ENCODE assay signal across 10 cellular contexts in the genomic region with DNA sequence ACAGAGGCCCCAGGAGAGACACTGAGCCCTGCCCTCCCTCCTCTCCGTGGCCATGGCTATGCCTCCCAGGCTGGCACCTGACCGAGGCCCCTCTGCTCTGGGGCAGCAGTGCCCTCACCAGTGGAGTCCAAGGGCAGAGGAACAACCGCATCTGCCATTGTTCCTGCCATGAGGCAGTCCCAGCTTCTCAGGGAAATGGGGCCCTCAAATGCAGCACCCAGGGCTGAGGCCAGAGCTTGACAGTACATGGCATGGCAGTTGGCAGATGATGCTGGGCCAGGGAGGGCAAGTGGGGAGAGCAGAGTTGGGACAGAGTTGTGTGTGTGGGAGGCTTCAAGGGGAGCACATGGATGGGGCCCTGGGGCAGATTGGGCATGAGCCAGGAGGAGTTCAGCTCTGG. TPM values are rescaled to one million over a fixed set of nuclear protein-coding genes. Genes with fewer than 3 reads are reported as not detected.
"Had no signal": no experiment of that assay in that cellular context is flagged by ENCODE, and none has a peak within 500 bp of the region (broad histone marks: within the 10 kb centered on the region; RNA-seq: fewer than 3 reads in every experiment).

No MANE protein-coding gene starts in this region.

- H3K4me3 Mint-ChIP-seq: IgD-negative memory B cell had no signal

- H3K27ac ChIP-seq: HL-60 had no signal

- DNase-seq: IMR-90, KBM-7, KG1 had no signal

- H3K4me1 Mint-ChIP-seq: IgD-negative memory B cell had no signal

- ATAC-seq: HepG2, K562 had no signal

- FAIRE-seq: HepG2, HTR-8/SVneo, K562 had no signal

- H3K4me3 ChIP-seq: K562 had no signal

RNA-seq across cellular contexts. Expression of gene KRT77, which starts 21.1 kb away (rescaled TPM):
- total RNA-seq: HepG2, HT-29, HT1080, IMR-90, K562 had no signal
- polyA plus RNA-seq: HepG2, IgD-negative memory B cell, IMR-90, K562 had no signal

RNA-seq across cellular contexts. Expression of gene KRT1, which starts 44.2 kb away (rescaled TPM):
- total RNA-seq: HepG2, HT-29, HT1080, IMR-90 had no signal
- polyA plus RNA-seq: HepG2, IMR-90, K562 had no signal

RNA-seq across cellular contexts. Expression of gene KRT76, which starts 52.8 kb away (rescaled TPM):
- total RNA-seq: HepG2, HT-29, HT1080, IMR-90, K562 had no signal
- polyA plus RNA-seq: HepG2, IgD-negative memory B cell, IMR-90, K562 had no signal
